In the genomic region with DNA sequence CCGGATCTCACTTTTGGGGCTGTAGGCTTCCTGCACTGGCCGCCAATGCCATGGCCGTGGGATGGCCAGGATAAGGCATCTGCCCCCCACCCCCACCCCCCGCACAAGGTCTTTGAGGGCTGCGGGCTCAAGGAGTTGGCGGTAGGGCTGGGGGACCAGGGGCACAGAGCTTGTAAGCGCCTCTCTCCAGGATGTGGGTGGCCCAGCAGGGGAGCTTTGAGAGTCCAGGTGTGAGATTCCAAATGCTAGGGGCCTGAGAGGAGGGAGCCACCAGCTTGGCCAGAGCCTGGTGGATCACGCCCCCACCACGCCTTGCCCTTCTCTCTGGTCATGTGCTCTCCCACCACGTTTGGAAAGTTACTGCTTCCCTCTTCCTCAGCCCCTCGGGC, we compare ENCODE assay signal across 14 cellular contexts. TPM values are rescaled to one million over a fixed set of nuclear protein-coding genes. Genes with fewer than 3 reads are reported as not detected.
DNase-seq lines count a peak whose midpoint lies in the region; ATAC-seq, FAIRE-seq and TF ChIP-seq lines count a peak whose summit lies in the region.
"Had no signal": no experiment of that assay in that cellular context is flagged by ENCODE, and none has a peak within 500 bp of the region (broad histone marks: within the 10 kb centered on the region; RNA-seq: fewer than 3 reads in every experiment).

No MANE protein-coding gene starts in this region.

- no peaks in the 10 kb centered on the region for H3K9me3 Mint-ChIP-seq in activated T-cell treated with anti-CD3 and anti-CD28 coated beads, Interleukin-2, amount 50 U/mL, for 24 hours

- H3K9me3 ChIP-seq in endocrine pancreas (ENCODE audit: control insufficient read depth, low read length) (no peaks in the 10 kb centered on the region), muscle layer of colon (ENCODE audit: low read length) (no peaks in the 10 kb centered on the region), tibial nerve (no peaks in the 10 kb centered on the region)
- H3K9me3 ChIP-seq: A549 had no signal

- no peak overlapping the region for H3K4me3 ChIP-seq in endocrine pancreas (ENCODE audit: control insufficient read depth, insufficient read depth, low read length)
- no peak overlapping the region for H3K4me3 ChIP-seq in muscle layer of colon (ENCODE audit: low read depth in 1 of 2, low read length in 2 of 2)
- H3K4me3 ChIP-seq in tibial nerve: peak overlapping the region in 1 of 4 donors; percentile 4
- H3K4me3 ChIP-seq: A549 had no signal

- TF ChIP-seq POLR2A in tibial nerve (IDR thresholded peaks at IDR 0.05) (no peak), GM12891 (IDR thresholded peaks at IDR 0.05; ENCODE audit: low read depth, low read length) (no peak)

- TF ChIP-seq CTCF in tibial nerve (IDR thresholded peaks at IDR 0.05): no peak

- H3K36me3 Mint-ChIP-seq in activated T-cell treated with anti-CD3 and anti-CD28 coated beads, Interleukin-2, amount 50 U/mL, for 24 hours (ENCODE audit: low read depth): peaks cover 51% of the 10 kb centered on the region

- peak overlapping the region; percentile 41 for H3K9ac ChIP-seq in endocrine pancreas (ENCODE audit: control insufficient read depth, insufficient read depth, low read length)
- no peak overlapping the region for H3K9ac ChIP-seq in muscle layer of colon (ENCODE audit: low read length)

- no peak overlapping the region for H3K4me3 Mint-ChIP-seq in activated T-cell treated with anti-CD3 and anti-CD28 coated beads, Interleukin-2, amount 50 U/mL, for 24 hours

- H3K27me3 ChIP-seq in endocrine pancreas (ENCODE audit: control insufficient read depth, insufficient read depth, low read length): no peaks in the 10 kb centered on the region
- no peaks in the 10 kb centered on the region for H3K27me3 ChIP-seq in muscle layer of colon (ENCODE audit: control insufficient read depth in 1 of 2, insufficient read depth in 2 of 2, low read length in 2 of 2)
- H3K27me3 ChIP-seq in tibial nerve: no peaks in the 10 kb centered on the region

- H3K27ac Mint-ChIP-seq in activated T-cell treated with anti-CD3 and anti-CD28 coated beads, Interleukin-2, amount 50 U/mL, for 24 hours: peak overlapping the region; percentile 64

- FAIRE-seq in GM12891 (lab: Jason Lieb, UNC): no peak
- FAIRE-seq: A549 had no signal

- peaks cover 81% of the 10 kb centered on the region for H3K4me1 Mint-ChIP-seq in activated T-cell treated with anti-CD3 and anti-CD28 coated beads, Interleukin-2, amount 50 U/mL, for 24 hours (ENCODE audit: low read depth)

- TF ChIP-seq EP300 in tibial nerve (IDR thresholded peaks at IDR 0.05): no peak

- H3K4me1 ChIP-seq in endocrine pancreas (ENCODE audit: control insufficient read depth, insufficient read depth, low read length) (no peaks in the 10 kb centered on the region), muscle layer of colon (ENCODE audit: insufficient read depth, low read length) (peaks cover 74% of the 10 kb centered on the region), tibial nerve (peaks cover 9 to 86% (median 81%) of the 10 kb centered on the region in 4 donors)

- 3 to 40% methylated on average over 3 to 7 of the region's 11 CpGs for WGBS in tibial nerve, 2 donors

- H3K27me3 Mint-ChIP-seq in activated T-cell treated with anti-CD3 and anti-CD28 coated beads, Interleukin-2, amount 50 U/mL, for 24 hours: no peaks in the 10 kb centered on the region

- H3K36me3 ChIP-seq in endocrine pancreas (ENCODE audit: control insufficient read depth, insufficient read depth, low read length): no peaks in the 10 kb centered on the region
- peaks cover 5% of the 10 kb centered on the region for H3K36me3 ChIP-seq in muscle layer of colon (ENCODE audit: insufficient read depth, low read length)
- no peaks in the 10 kb centered on the region for H3K36me3 ChIP-seq in tibial nerve

- H3K27ac ChIP-seq in muscle layer of colon (ENCODE audit: low read depth, low read length): peak overlapping the region; percentile 96
- peak overlapping the region; percentile 83 to 99 (median 98) for H3K27ac ChIP-seq in tibial nerve

- no peak for DNase-seq in activated T-cell treated with anti-CD3 and anti-CD28 coated beads, Interleukin-2, amount 50 U/mL, for 24 hours
- no peak for DNase-seq in activated T-cell treated with anti-CD3 and anti-CD28 coated beads, Interleukin-2, amount 50 U/mL, for 48 hours
- DNase-seq in tibial nerve (ENCODE audit: low spot score in 2 of 2) (no peak), GM12891 (ENCODE audit: insufficient read length, low spot score) (no peak), NCI-H1105 (lab: John Stamatoyannopoulos, UW) (no peak)
- DNase-seq in stimulated activated naive CD8-positive, alpha-beta T cell treated with anti-CD3 and anti-CD28 coated beads, Interleukin-15, Interleukin-2, amounts not matched to agents 100 U/mL and 50 U/mL, for 24 hours: no peak
- DNase-seq: activated CD4-positive, CD25-positive, alpha-beta regulatory T cell treated with anti-CD3 and anti-CD28 coated beads, Interleukin-2, amount 50 U/mL, for 72 hours; activated gamma-delta T cell; dermis blood vessel endothelial cell; NCI-H2171 treated with DMSO at 0.1 percent for 48 hours; stimulated activated CD4-positive, alpha-beta T cell treated with anti-CD3 and anti-CD28 coated beads, Interleukin-4, amount 100 ng/mL, for 1 hour had no signal

- no peak for ATAC-seq in stimulated activated naive CD8-positive, alpha-beta T cell treated with anti-CD3 and anti-CD28 coated beads, Interleukin-15, Interleukin-2, amounts not matched to agents 100 U/mL and 50 U/mL, for 24 hours

TF ChIP-seq in GM12891, 5 proteins besides CTCF, POLR2A, EP300 and RAD21:
- TF ChIP-seq POU2F2 (IDR thresholded peaks at IDR 0.05; ENCODE audit: low read depth, low read length) (no peak), SPI1 (IDR thresholded peaks at IDR 0.05; ENCODE audit: low read depth, low read length) (no peak), PAX5 (IDR thresholded peaks at IDR 0.05; ENCODE audit: insufficient read depth, low read length, severe bottlenecking) (no peak), POLR2AphosphoS5 (IDR thresholded peaks at IDR 0.05; ENCODE audit: low read depth, low read length) (no peak; the same call in 1 of the 2 replicates), TAF1 (IDR thresholded peaks at IDR 0.05; ENCODE audit: low read depth, low read length) (no peak)

RNA-seq across cellular contexts. Expression of a gene that starts 5.0 kb away (rescaled TPM):
- total RNA-seq in tibial nerve: 100 to 1,000 TPM; 650 to 822 (median 674) TPM
- 144 TPM for polyA plus RNA-seq in GM12891 (2012; ENCODE audit: low read depth, missing spikeins)

RNA-seq across cellular contexts. Expression of a gene that starts 18.4 kb away (rescaled TPM):
- 10 to 100 TPM; 44.8 to 54.3 (median 49.1) TPM for total RNA-seq in tibial nerve
- 28.8 TPM for polyA plus RNA-seq in GM12891 (2012; ENCODE audit: low read depth, missing spikeins)
